11 cellular contexts compared by ENCODE assay signal in the genomic region with DNA sequence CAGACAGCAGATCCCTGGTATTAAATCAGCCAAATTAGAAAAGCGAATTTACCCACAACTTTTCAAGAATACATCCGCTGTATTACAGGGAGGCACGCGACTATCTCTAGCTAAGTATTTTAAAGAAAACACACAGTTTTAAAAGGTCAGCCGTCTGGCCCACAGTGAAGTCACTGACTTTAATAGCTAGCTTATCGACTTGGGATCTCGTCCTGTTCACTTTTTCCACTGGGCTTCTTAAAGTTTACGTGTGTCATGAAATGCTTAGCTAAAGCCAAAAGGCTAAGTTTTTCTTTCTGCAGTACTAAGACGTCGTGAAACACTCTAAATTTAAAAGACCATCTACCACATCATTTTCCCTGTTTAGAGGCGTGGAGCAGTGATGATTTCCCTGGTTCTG. TPM values are rescaled to one million over a fixed set of nuclear protein-coding genes. Genes with fewer than 3 reads are reported as not detected.
DNase-seq lines count a peak whose midpoint lies in the region; ATAC-seq, FAIRE-seq and TF ChIP-seq lines count a peak whose summit lies in the region.
"Had no signal": no experiment of that assay in that cellular context is flagged by ENCODE, and none has a peak within 500 bp of the region (broad histone marks: within the 10 kb centered on the region; RNA-seq: fewer than 3 reads in every experiment).

No MANE protein-coding gene starts in this region.

- DNase-seq in AG04450 (ENCODE audit: low read depth, low spot score) = no peak
- no peak for DNase-seq in GM23338 (ENCODE audit: low spot score)
- DNase-seq in activated T-helper 1 cell treated with anti-CD3 and anti-CD28 coated beads, Interleukin-12 subunit alpha, Interleukin-12 subunit beta, Interleukin-2, Interleukin-4 antibody, amounts not matched to agents 30 ng/mL and 10 ng/mL and 1 ng/mL, durations not matched to agents 14 hours and 24 hours and 36 hours (ENCODE audit: low spot score) = no peak
- no peak for DNase-seq in keratinocyte (ENCODE audit: low read depth, low spot score)
- DNase-seq in GM10266 (ENCODE audit: extremely low spot score) = no peak
- no peak for DNase-seq in hypothalamus (lab: John Stamatoyannopoulos, UW)
- DNase-seq in NCI-H524 (lab: John Stamatoyannopoulos, UW) = no peak
- DNase-seq: activated gamma-delta T cell treated with Interleukin-2 at 50 U/mL for 16 hours, DMS79 treated with DMSO at 0.1 percent for 48 hours, NCI-H82 had no signal

- 0 out of 2 replicates have a peak overlapping the region, but pooled peaks have one; percentile 6 for H3K27ac Mint-ChIP-seq in GM23338
- no peak overlapping the region for H3K27ac Mint-ChIP-seq in activated T-helper 1 cell treated with anti-CD3 and anti-CD28 coated beads, Interleukin-12 subunit alpha, Interleukin-12 subunit beta, Interleukin-2, Interleukin-4 antibody, amounts not matched to agents 30 ng/mL and 10 ng/mL and 1 ng/mL, durations not matched to agents 14 hours and 24 hours and 36 hours

- H4K20me1 ChIP-seq in GM23338 (replicated peaks; ENCODE audit: insufficient read depth) = peaks cover 69% of the 10 kb centered on the region
- no peaks in the 10 kb centered on the region for H4K20me1 ChIP-seq in keratinocyte (ENCODE audit: control insufficient read depth, extremely low read depth, insufficient read depth, low read length)

- TF ChIP-seq CTCF in AG04450 (IDR thresholded peaks at IDR 0.05; ENCODE audit: low read depth, low read length) (no peak), GM23338 (conservative IDR thresholded peaks at IDR 0.05; ENCODE audit: low read depth in 2 of 2) (no peak), keratinocyte (optimal IDR thresholded peaks at IDR 0.05 in 1 of 3, IDR thresholded peaks at IDR 0.05 in 1 of 3, conservative IDR thresholded peaks at IDR 0.05 in 1 of 3; ENCODE audit: extremely low read depth in 1 of 3, insufficient read depth in 2 of 3, low read length in 3 of 3) (no peak), GM10266 (IDR thresholded peaks at IDR 0.05; ENCODE audit: control insufficient read depth, insufficient read depth, low read depth, missing control alignments) (no peak)

- peaks cover 6% of the 10 kb centered on the region; the same call in 2 of the 3 replicates for H3K36me3 Mint-ChIP-seq in GM23338 (ENCODE audit: low read depth)
- H3K36me3 Mint-ChIP-seq in activated T-helper 1 cell treated with anti-CD3 and anti-CD28 coated beads, Interleukin-12 subunit alpha, Interleukin-12 subunit beta, Interleukin-2, Interleukin-4 antibody, amounts not matched to agents 30 ng/mL and 10 ng/mL and 1 ng/mL, durations not matched to agents 14 hours and 24 hours and 36 hours (ENCODE audit: low read depth) = peaks cover 23% of the 10 kb centered on the region

- CTCF ChIA-PET in AG04450 (lab: Charles Lee) = interaction anchor here (0.8 to 1.3 kb wide), 4 partner anchors 18 to 349 kb away, joined by 3 to 6 read pairs (median 4); no protein-coding TSS in a partner anchor

- H2AFZ ChIP-seq in GM23338 (no peak overlapping the region), keratinocyte (ENCODE audit: control insufficient read depth, low read length) (no peak overlapping the region)

- POLR2A ChIA-PET in AG04450 (lab: Yijun Ruan, JAX) = interaction anchor here (0.6 to 1.5 kb wide), 4 partner anchors 8 to 41 kb away, joined by 3 to 7 read pairs (median 4); no protein-coding TSS in a partner anchor

- ATAC-seq in GM23338 (no peak), GM21786 (IDR thresholded peaks at IDR 0.05; ENCODE audit: unreplicated experiment) (no peak)

- no peak overlapping the region for H3K4me2 ChIP-seq in GM23338
- peak overlapping the region; percentile 54 for H3K4me2 ChIP-seq in keratinocyte (ENCODE audit: control insufficient read depth, extremely low read depth, insufficient read depth, low read depth, low read length)

- no peaks in the 10 kb centered on the region for H3K9me1 ChIP-seq in keratinocyte (ENCODE audit: control insufficient read depth, extremely low read depth, insufficient read depth, low read length)

- H3K4me3 Mint-ChIP-seq in GM23338 = no peak overlapping the region
- peak overlapping the region; percentile 76 for H3K4me3 Mint-ChIP-seq in activated T-helper 1 cell treated with anti-CD3 and anti-CD28 coated beads, Interleukin-12 subunit alpha, Interleukin-12 subunit beta, Interleukin-2, Interleukin-4 antibody, amounts not matched to agents 30 ng/mL and 10 ng/mL and 1 ng/mL, durations not matched to agents 14 hours and 24 hours and 36 hours

- H3K27me3 ChIP-seq in AG04450 (ENCODE audit: control insufficient read depth, insufficient read depth, low read length) = no peaks in the 10 kb centered on the region
- no peaks in the 10 kb centered on the region for H3K27me3 ChIP-seq in GM23338 (ENCODE audit: insufficient read depth)
- no peaks in the 10 kb centered on the region for H3K27me3 ChIP-seq in keratinocyte (ENCODE audit: control insufficient read depth, extremely low read depth, insufficient read depth, low read length)

- no peaks in the 10 kb centered on the region for H3K9me3 ChIP-seq in AG04450 (ENCODE audit: control insufficient read depth, insufficient read depth, low read length)
- no peaks in the 10 kb centered on the region for H3K9me3 ChIP-seq in keratinocyte (ENCODE audit: control insufficient read depth, low read depth, low read length)

- H3K27ac ChIP-seq in AG04450 (ENCODE audit: low read depth, low read length) = peak overlapping the region; percentile 52
- H3K27ac ChIP-seq in GM23338 (ENCODE audit: low read depth) = no peak overlapping the region
- peak overlapping the region; percentile 68 for H3K27ac ChIP-seq in keratinocyte (ENCODE audit: control insufficient read depth, insufficient read depth, low read length)

- H3K4me1 ChIP-seq in GM23338 (ENCODE audit: insufficient read depth) (peaks cover 96% of the 10 kb centered on the region), keratinocyte (ENCODE audit: control insufficient read depth, extremely low read depth, insufficient read depth, low read length) (peaks cover 32% of the 10 kb centered on the region)

- H3K4me1 Mint-ChIP-seq in GM23338 = peaks cover 51% of the 10 kb centered on the region
- H3K4me1 Mint-ChIP-seq in activated T-helper 1 cell treated with anti-CD3 and anti-CD28 coated beads, Interleukin-12 subunit alpha, Interleukin-12 subunit beta, Interleukin-2, Interleukin-4 antibody, amounts not matched to agents 30 ng/mL and 10 ng/mL and 1 ng/mL, durations not matched to agents 14 hours and 24 hours and 36 hours (ENCODE audit: low read depth) = peaks cover 33% of the 10 kb centered on the region

- FAIRE-seq in keratinocyte (lab: Jason Lieb, UNC) = no peak

- intact Hi-C loops in activated T-helper 1 cell treated with anti-CD3 and anti-CD28 coated beads, Interleukin-12 subunit alpha, Interleukin-12 subunit beta, Interleukin-2, Interleukin-4 antibody, amounts not matched to agents 30 ng/mL and 10 ng/mL and 1 ng/mL, durations not matched to agents 14 hours and 24 hours and 36 hours (cut with micrococcal nuclease) = loop anchor here (5.0 to 10.0 kb wide), 2 partner anchors 439 to 874 kb away; a partner anchor contains a TSS

- no peaks in the 10 kb centered on the region for H3K9me2 ChIP-seq in GM23338 (ENCODE audit: insufficient read depth)

- H3F3A ChIP-seq in GM23338 (replicated peaks; ENCODE audit: low read depth) = no peaks in the 10 kb centered on the region

- H3K36me3 ChIP-seq in GM23338 (ENCODE audit: insufficient read depth) (no peaks in the 10 kb centered on the region), keratinocyte (ENCODE audit: control insufficient read depth in 2 of 2, extremely low read depth in 1 of 2, insufficient read depth in 2 of 2, low read length in 2 of 2) (no peaks in the 10 kb centered on the region)

- dilution Hi-C loops in keratinocyte (cut with MboI; ENCODE audit: extremely low pct_ligation_motif_present, low sequenced_read_pairs) = no loop called here

- H3K79me2 ChIP-seq in GM23338 (replicated peaks; ENCODE audit: insufficient read depth) (peaks cover 100% of the 10 kb centered on the region), keratinocyte (ENCODE audit: control insufficient read depth, insufficient read depth, low read length) (peaks cover 52% of the 10 kb centered on the region)

- H3K9ac ChIP-seq in keratinocyte (ENCODE audit: control insufficient read depth, extremely low read depth, insufficient read depth, low read length) = peak overlapping the region; percentile 64

- no peak overlapping the region; the same call in 1 of the 2 replicates for H3K4me3 ChIP-seq in AG04450 (ENCODE audit: low read depth, low read length)
- H3K4me3 ChIP-seq in GM23338 = no peak overlapping the region
- no peak overlapping the region for H3K4me3 ChIP-seq in keratinocyte (ENCODE audit: control insufficient read depth in 2 of 3, extremely low read depth in 1 of 3, insufficient read depth in 2 of 3, low read depth in 1 of 3, low read length in 3 of 3)

- H3K27me3 Mint-ChIP-seq in GM23338 (ENCODE audit: insufficient read depth, low read depth, poor library complexity) = peaks cover 6% of the 10 kb centered on the region
- H3K27me3 Mint-ChIP-seq in activated T-helper 1 cell treated with anti-CD3 and anti-CD28 coated beads, Interleukin-12 subunit alpha, Interleukin-12 subunit beta, Interleukin-2, Interleukin-4 antibody, amounts not matched to agents 30 ng/mL and 10 ng/mL and 1 ng/mL, durations not matched to agents 14 hours and 24 hours and 36 hours (ENCODE audit: insufficient read depth) = no peaks in the 10 kb centered on the region

- no peaks in the 10 kb centered on the region for H3K9me3 Mint-ChIP-seq in GM23338
- no peaks in the 10 kb centered on the region for H3K9me3 Mint-ChIP-seq in activated T-helper 1 cell treated with anti-CD3 and anti-CD28 coated beads, Interleukin-12 subunit alpha, Interleukin-12 subunit beta, Interleukin-2, Interleukin-4 antibody, amounts not matched to agents 30 ng/mL and 10 ng/mL and 1 ng/mL, durations not matched to agents 14 hours and 24 hours and 36 hours

RNA-seq across cellular contexts. Expression of a gene that starts 27.2 kb away (rescaled TPM):
- polyA plus RNA-seq in AG04450 (2011; rRNA removed) (68.3 and 94.3 TPM in 2 replicates), GM23338 (2016; fragmentation: Nextera tagmentation; extraction: Ambion mirVana) (39.9 and 40.0 TPM in 2 replicates), keratinocyte (6.8 to 18.5 TPM (median 17.2 TPM) in 3 replicates)
- polyA minus RNA-seq in AG04450 (2011; rRNA and poly(A)+ RNA removed) = 108 and 164 TPM in 2 replicates
- total RNA-seq in GM23338 (2014; rRNA removed; shearing (Covaris generic)) = 116 and 134 TPM in 2 replicates
- 57.4 and 59.5 TPM in 2 replicates for total RNA-seq in activated T-helper 1 cell treated with anti-CD3 and anti-CD28 coated beads, Interleukin-12 subunit alpha, Interleukin-12 subunit beta, Interleukin-2, Interleukin-4 antibody, amounts not matched to agents 30 ng/mL and 10 ng/mL and 1 ng/mL, durations not matched to agents 14 hours and 24 hours and 36 hours
- polyA plus RNA-seq in keratinocyte (2011; ENCODE audit: low read depth) = 2.9 TPM
- polyA plus RNA-seq in keratinocyte (2011; cell fraction: cytosol; rRNA removed) = 8.3 and 9.4 TPM in 2 replicates
- 22.2 and 27.2 TPM in 2 replicates for polyA plus RNA-seq in keratinocyte (2011; cell fraction: nucleus; rRNA removed)
- 4.2 and 16.4 TPM in 2 replicates for polyA plus RNA-seq in keratinocyte (2012; ENCODE audit: low replicate concordance)
- 27.4 to 75.5 TPM (median 34.8 TPM) in 3 replicates for polyA minus RNA-seq in keratinocyte
- 12.9 TPM for polyA minus RNA-seq in keratinocyte (2011; cell fraction: cytosol; rRNA and poly(A)+ RNA removed)
- 26.0 and 36.4 TPM in 2 replicates for polyA minus RNA-seq in keratinocyte (2011; cell fraction: nucleus; rRNA and poly(A)+ RNA removed)
